In the genomic region with DNA sequence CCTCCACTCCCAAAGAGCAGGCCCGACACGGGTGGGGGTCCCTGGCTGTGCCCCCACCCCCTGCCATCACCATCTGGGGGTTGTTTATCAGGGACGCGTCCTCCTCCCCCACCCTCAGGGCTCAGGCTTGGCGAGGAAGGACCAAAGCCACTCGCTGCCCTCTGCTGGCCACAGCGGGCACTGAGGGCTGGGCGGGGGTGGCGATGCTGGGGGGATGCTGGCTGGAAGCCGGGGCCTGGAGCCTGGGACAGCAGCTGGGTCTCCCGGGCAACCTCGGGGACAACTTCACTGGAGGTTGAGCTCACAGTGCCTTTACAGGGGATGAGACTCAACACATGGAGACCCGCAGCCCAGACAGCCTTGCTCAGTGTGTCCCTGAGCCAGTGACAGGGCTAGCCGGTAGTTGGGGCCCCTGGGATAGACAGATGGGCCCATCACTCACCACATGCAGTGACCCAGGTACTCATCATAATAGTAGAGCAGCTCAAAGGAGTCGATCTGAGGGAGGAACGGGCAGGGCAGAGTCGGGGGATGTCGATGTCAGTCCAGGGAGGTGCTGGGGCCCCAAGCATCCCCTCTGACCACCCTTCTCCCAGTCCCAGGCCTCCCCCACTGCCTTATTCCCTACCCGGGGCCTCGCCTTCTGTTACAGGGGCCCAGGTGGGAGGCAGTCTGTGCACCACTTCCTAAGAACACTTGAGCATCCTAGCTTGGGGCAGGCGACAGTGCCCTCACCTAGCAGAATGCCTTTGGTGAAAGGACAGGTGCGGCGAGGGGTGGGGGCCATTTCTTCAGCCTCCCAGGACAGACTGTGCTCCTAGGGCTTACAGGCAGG, we compare ENCODE assay signal across 9 cellular contexts. TPM values are rescaled to one million over a fixed set of nuclear protein-coding genes. Genes with fewer than 3 reads are reported as not detected.
DNase-seq lines count a peak whose midpoint lies in the region; ATAC-seq and TF ChIP-seq lines count a peak whose summit lies in the region.
"Had no signal": no experiment of that assay in that cellular context is flagged by ENCODE, and none has a peak within 500 bp of the region (broad histone marks: within the 10 kb centered on the region; RNA-seq: fewer than 3 reads in every experiment).

No MANE protein-coding gene starts in this region.

- intact Hi-C loops in esophagus muscularis mucosa (cut with DNase I), result loop anchor here (2.0 to 10.0 kb wide), 3 partner anchors 56 to 348 kb away; no protein-coding TSS in a partner anchor
- intact Hi-C loops in naive thymus-derived CD4-positive, alpha-beta T cell (cut with micrococcal nuclease), result loop anchor here (1.0 kb wide), 1 partner anchor 348 kb away; no protein-coding TSS in a partner anchor

- no peaks in the 10 kb centered on the region for H3K9me3 ChIP-seq in esophagus muscularis mucosa
- no peaks in the 10 kb centered on the region for H3K9me3 ChIP-seq in naive thymus-derived CD4-positive, alpha-beta T cell (ENCODE audit: control insufficient read depth in 2 of 3, low read length in 3 of 3)
- H3K9me3 ChIP-seq in suprapubic skin, result no peaks in the 10 kb centered on the region

- H3K36me3 Mint-ChIP-seq in activated T-cell treated with anti-CD3 and anti-CD28 coated beads, Interleukin-2, amount 50 U/mL, for 4 hours (ENCODE audit: insufficient read depth), result peaks cover 2% of the 10 kb centered on the region
- H3K36me3 Mint-ChIP-seq in naive thymus-derived CD4-positive, alpha-beta T cell, result peaks cover 0 to 1% (median 0%) of the 10 kb centered on the region in 5 donors

- peak overlapping the region in 2 of 4 donors; percentile 18 to 71 for H3K27ac ChIP-seq in esophagus muscularis mucosa (replicated peaks in 1 of 4)
- no peak overlapping the region for H3K27ac ChIP-seq in naive thymus-derived CD4-positive, alpha-beta T cell (ENCODE audit: low read depth, low read length)
- H3K27ac ChIP-seq in suprapubic skin, result no peak overlapping the region

- H3K4me1 Mint-ChIP-seq in activated T-cell treated with anti-CD3 and anti-CD28 coated beads, Interleukin-2, amount 50 U/mL, for 4 hours (ENCODE audit: low read depth), result peaks cover 20% of the 10 kb centered on the region
- H3K4me1 Mint-ChIP-seq in naive thymus-derived CD4-positive, alpha-beta T cell, result peaks cover 12 to 34% (median 28%) of the 10 kb centered on the region in 7 donors

- TF ChIP-seq CTCF in GM10266 (IDR thresholded peaks at IDR 0.05; ENCODE audit: control insufficient read depth, insufficient read depth, low read depth, missing control alignments) (peak; percentile 86), esophagus muscularis mucosa (IDR thresholded peaks at IDR 0.05) (peak; percentile 93 to 98 (median 95)), suprapubic skin (IDR thresholded peaks at IDR 0.05) (peak; percentile 55 to 84)

- CTCF ChIA-PET in naive thymus-derived CD4-positive, alpha-beta T cell (lab: Charles Lee), result interaction anchor here (0.7 to 1.4 kb wide), 3 partner anchors 9 to 354 kb away, joined by 3 to 4 read pairs (median 3); no protein-coding TSS in a partner anchor

- no peak for TF ChIP-seq POLR2A in esophagus muscularis mucosa (IDR thresholded peaks at IDR 0.05; ENCODE audit: low read depth)
- TF ChIP-seq POLR2A in suprapubic skin (IDR thresholded peaks at IDR 0.05), result no peak

- ATAC-seq in activated T-cell treated with anti-CD3 and anti-CD28 coated beads, Interleukin-2, amount 50 U/mL, for 4 hours, result peak; percentile 27 to 55
- peak; percentile 62 for ATAC-seq in naive thymus-derived CD4-positive, alpha-beta T cell
- no peak for ATAC-seq in HG02642 (IDR thresholded peaks at IDR 0.05; ENCODE audit: poor library complexity, unreplicated experiment)
- ATAC-seq in HG03139 (IDR thresholded peaks at IDR 0.05; ENCODE audit: unreplicated experiment), result no peak

- H3K27me3 ChIP-seq in esophagus muscularis mucosa (no peaks in the 10 kb centered on the region), suprapubic skin (no peaks in the 10 kb centered on the region)
- H3K27me3 ChIP-seq in naive thymus-derived CD4-positive, alpha-beta T cell (ENCODE audit: control insufficient read depth in 2 of 2, insufficient read depth in 2 of 2, low read length in 2 of 2), result no peaks in the 10 kb centered on the region

- DNase-seq in GM10266 (ENCODE audit: extremely low spot score) (peak; percentile 60), NCI-H226 (peak; percentile 34), esophagus muscularis mucosa (ENCODE audit: extremely low spot score) (no peak), suprapubic skin (ENCODE audit: low spot score in 2 of 2) (peak; percentile 74 to 83)
- peak; percentile 50 for DNase-seq in activated T-cell treated with anti-CD3 and anti-CD28 coated beads, Interleukin-2, amount 50 U/mL, for 4 hours
- DNase-seq in naive thymus-derived CD4-positive, alpha-beta T cell, result peak in 8 of 9 donors; percentile 27 to 67 (median 40)

- H3K36me3 ChIP-seq in esophagus muscularis mucosa, result peaks cover 0 to 6% (median 1%) of the 10 kb centered on the region in 4 donors
- H3K36me3 ChIP-seq in naive thymus-derived CD4-positive, alpha-beta T cell (ENCODE audit: control insufficient read depth in 2 of 3, insufficient read depth in 3 of 3, low read length in 3 of 3), result peaks cover 0 to 7% (median 0%) of the 10 kb centered on the region in 3 experiments
- peaks cover 18% of the 10 kb centered on the region for H3K36me3 ChIP-seq in suprapubic skin

- TF ChIP-seq EP300 in esophagus muscularis mucosa (IDR thresholded peaks at IDR 0.05) (no peak), suprapubic skin (IDR thresholded peaks at IDR 0.05) (no peak)

- H3K4me3 ChIP-seq in esophagus muscularis mucosa, result peak overlapping the region; percentile 24 to 54 (median 38)
- no peak overlapping the region for H3K4me3 ChIP-seq in naive thymus-derived CD4-positive, alpha-beta T cell (ENCODE audit: low read length)
- H3K4me3 ChIP-seq in suprapubic skin, result no peak overlapping the region

- H3K4me3 Mint-ChIP-seq in activated T-cell treated with anti-CD3 and anti-CD28 coated beads, Interleukin-2, amount 50 U/mL, for 4 hours, result no peak overlapping the region
- H3K4me3 Mint-ChIP-seq in naive thymus-derived CD4-positive, alpha-beta T cell, result no peak overlapping the region
- H3K4me3 Mint-ChIP-seq: activated naive CD4-positive, alpha-beta T cell treated with anti-CD3 and anti-CD28 coated beads, Interleukin-2, amount 50 U/mL, for 24 hours had no signal

- peaks cover 14 to 33% (median 25%) of the 10 kb centered on the region in 4 donors for H3K4me1 ChIP-seq in esophagus muscularis mucosa
- peaks cover 0 to 18% of the 10 kb centered on the region in 2 donors for H3K4me1 ChIP-seq in naive thymus-derived CD4-positive, alpha-beta T cell (ENCODE audit: control insufficient read depth in 2 of 2, insufficient read depth in 2 of 2, low read length in 2 of 2)
- peaks cover 16% of the 10 kb centered on the region for H3K4me1 ChIP-seq in suprapubic skin

- H3K9me3 Mint-ChIP-seq in activated T-cell treated with anti-CD3 and anti-CD28 coated beads, Interleukin-2, amount 50 U/mL, for 4 hours, result no peaks in the 10 kb centered on the region
- no peaks in the 10 kb centered on the region for H3K9me3 Mint-ChIP-seq in naive thymus-derived CD4-positive, alpha-beta T cell
- H3K9me3 Mint-ChIP-seq: activated naive CD4-positive, alpha-beta T cell treated with anti-CD3 and anti-CD28 coated beads, Interleukin-2, amount 50 U/mL, for 24 hours had no signal

- peak overlapping the region in 1 of 9 donors; percentile 71 for H3K27ac Mint-ChIP-seq in naive thymus-derived CD4-positive, alpha-beta T cell
- H3K27ac Mint-ChIP-seq: activated naive CD4-positive, alpha-beta T cell treated with anti-CD3 and anti-CD28 coated beads, Interleukin-2, amount 50 U/mL, for 24 hours had no signal

- 40% methylated on average over 1 of the region's 23 CpGs for WGBS in esophagus muscularis mucosa
- 61% methylated on average over 16 of the region's 23 CpGs for WGBS in suprapubic skin

- POLR2A ChIA-PET in naive thymus-derived CD4-positive, alpha-beta T cell (lab: Charles Lee), result no interaction called here

- no peaks in the 10 kb centered on the region for H3K27me3 Mint-ChIP-seq in activated T-cell treated with anti-CD3 and anti-CD28 coated beads, Interleukin-2, amount 50 U/mL, for 4 hours (ENCODE audit: low read depth)
- H3K27me3 Mint-ChIP-seq in naive thymus-derived CD4-positive, alpha-beta T cell, result no peaks in the 10 kb centered on the region
- H3K27me3 Mint-ChIP-seq: activated naive CD4-positive, alpha-beta T cell treated with anti-CD3 and anti-CD28 coated beads, Interleukin-2, amount 50 U/mL, for 24 hours had no signal

RNA-seq across cellular contexts. Expression of gene CALML4, which starts 5.9 kb away (rescaled TPM):
- 1 to 10 TPM; 4.0 to 5.5 (median 4.8) TPM for total RNA-seq in activated T-cell treated with anti-CD3 and anti-CD28 coated beads, Interleukin-2, amount 50 U/mL, for 4 hours
- total RNA-seq in esophagus muscularis mucosa (10 to 100 TPM; 14.2 to 45.8 (median 32.1) TPM), suprapubic skin (10 to 100 TPM in 1 of 4 donors, 1 to 10 TPM in 3; 2.4 to 13.6 (median 4.8) TPM)
- total RNA-seq in naive thymus-derived CD4-positive, alpha-beta T cell, result 10 to 100 TPM in 1 of 5 experiments, 1 to 10 TPM in 4; 2.5 to 14.6 (median 3.9) TPM
- under 1 TPM; 0.13 to 0.29 TPM for polyA plus RNA-seq in naive thymus-derived CD4-positive, alpha-beta T cell

RNA-seq across cellular contexts. Expression of gene CLN6, which starts 18.5 kb away (rescaled TPM):
- 10 to 100 TPM; 82.6 to 94.4 (median 91.3) TPM for total RNA-seq in activated T-cell treated with anti-CD3 and anti-CD28 coated beads, Interleukin-2, amount 50 U/mL, for 4 hours
- total RNA-seq in esophagus muscularis mucosa (10 to 100 TPM; 13.4 to 18.2 (median 16.1) TPM), suprapubic skin (10 to 100 TPM; 20.3 to 38.1 (median 27.9) TPM)
- total RNA-seq in naive thymus-derived CD4-positive, alpha-beta T cell, result 10 to 100 TPM; 15.0 to 66.6 (median 19.0) TPM
- polyA plus RNA-seq in naive thymus-derived CD4-positive, alpha-beta T cell, result 1 to 10 TPM; 2.8 to 3.9 TPM

Comparison
In these comparisons a context has a peak if more than half of its experiments do, and no peak if none do; other contexts are left out.
1. ATAC-seq: peak in activated T-cell treated with anti-CD3 and anti-CD28 coated beads, Interleukin-2, amount 50 U/mL, for 4 hours (2 of 2) and naive thymus-derived CD4-positive, alpha-beta T cell (single experiment); none in HG02642 (single experiment) and HG03139 (single experiment).
2. H3K4me3 ChIP-seq: peak in esophagus muscularis mucosa (4 of 4); none in naive thymus-derived CD4-positive, alpha-beta T cell (single experiment) and suprapubic skin (single experiment).
3. Peak in every context shown above with its lines, with median percentiles within 50 percentile points of each other: CTCF ChIP-seq.